ENCODE assay signal across 8 cellular contexts in the genomic region with DNA sequence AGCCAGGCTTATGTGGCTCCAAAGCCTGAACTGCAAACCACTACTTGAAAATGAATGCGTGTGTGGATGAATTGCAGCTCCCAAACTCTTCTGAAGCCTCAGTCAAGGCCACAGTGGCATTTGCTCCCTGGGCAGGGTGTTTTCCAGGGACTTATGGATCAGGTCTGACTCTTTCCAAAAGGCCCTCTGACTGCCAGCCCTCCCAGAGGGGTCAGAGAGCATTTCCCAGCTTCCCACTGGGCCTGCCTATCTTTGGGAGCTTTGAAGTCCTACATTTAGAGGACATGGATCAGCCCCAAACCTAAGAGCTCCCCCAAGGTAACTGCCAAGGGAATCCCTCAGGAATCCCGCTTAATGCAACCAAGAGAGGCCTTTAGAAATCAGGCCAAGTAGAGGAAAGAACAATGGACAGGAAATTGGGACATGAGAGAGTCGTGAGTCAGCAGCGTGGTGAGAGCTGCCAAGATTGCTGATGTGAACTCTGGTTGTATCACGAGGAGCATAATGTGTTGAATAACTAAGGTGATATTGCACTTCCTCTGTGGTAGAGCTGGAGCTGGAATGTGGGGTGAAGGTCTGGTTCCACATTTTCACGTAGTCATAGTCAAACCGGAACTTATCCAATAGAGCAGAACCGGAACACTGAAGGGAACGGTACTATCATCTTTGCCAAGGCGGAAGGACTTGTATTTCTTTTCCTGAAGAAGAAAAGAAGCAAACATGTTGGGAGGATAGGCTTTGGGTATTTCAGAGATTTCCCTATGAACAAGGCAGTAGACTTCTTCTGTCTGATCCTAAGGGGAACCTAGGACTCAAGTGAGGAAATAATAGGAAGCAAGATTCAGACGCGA.
A peak's percentile ranks its signal among the peaks of the same experiment; 100 is the strongest.
DNase-seq lines count a peak whose midpoint lies in the region; ATAC-seq and TF ChIP-seq lines count a peak whose summit lies in the region.

No MANE protein-coding gene starts in this region.

- H3K27ac ChIP-seq in coronary artery: peak overlapping the region; percentile 35 to 82
- H3K27ac ChIP-seq in vagina: peak overlapping the region; percentile 74

- peak; percentile 58 for DNase-seq in NCI-H510A treated with DMSO at 0.1 percent for 48 hours (lab: John Stamatoyannopoulos, UW)
- DNase-seq in NCI-H510A (lab: John Stamatoyannopoulos, UW): no peak
- peak; percentile 89 for DNase-seq in OCI-M1 (lab: John Stamatoyannopoulos, UW)
- DNase-seq in coronary artery (ENCODE audit: low spot score): no peak
- DNase-seq in memory B cell (ENCODE audit: low spot score in 2 of 2): no peak
- no peak for DNase-seq in vagina (ENCODE audit: extremely low spot score in 2 of 2)

- H3K4me3 Mint-ChIP-seq in memory B cell: no peak overlapping the region

- H3K36me3 ChIP-seq in vagina: no peaks in the 10 kb centered on the region

- H3K27me3 Mint-ChIP-seq in memory B cell: peaks cover 1% of the 10 kb centered on the region

- H3K27ac Mint-ChIP-seq in memory B cell: peak overlapping the region; percentile 62

- intact Hi-C loops in vagina (cut with DNase I): loop anchor here (10.0 kb wide), 1 partner anchor 68 kb away; no protein-coding TSS in a partner anchor

- no peaks in the 10 kb centered on the region for H3K9me3 Mint-ChIP-seq in memory B cell

- H3K9me3 ChIP-seq in vagina: no peaks in the 10 kb centered on the region

- H3K4me3 ChIP-seq in coronary artery: no peak overlapping the region
- no peak overlapping the region for H3K4me3 ChIP-seq in vagina

- peaks cover 66% of the 10 kb centered on the region for H3K4me1 ChIP-seq in vagina

- peak; percentile 61 for ATAC-seq in memory B cell (ENCODE audit: low read depth)
- ATAC-seq in GM21786 (IDR thresholded peaks at IDR 0.05; ENCODE audit: unreplicated experiment): no peak
- no peak for ATAC-seq in HG03469 (IDR thresholded peaks at IDR 0.05; ENCODE audit: unreplicated experiment)

- H3K4me1 Mint-ChIP-seq in memory B cell: peaks cover 12% of the 10 kb centered on the region

- no peak for TF ChIP-seq CTCF in coronary artery (IDR thresholded peaks at IDR 0.05)
- TF ChIP-seq CTCF in vagina (IDR thresholded peaks at IDR 0.05): no peak

- TF ChIP-seq POLR2A in vagina (IDR thresholded peaks at IDR 0.05): no peak

- H3K27me3 ChIP-seq in vagina: no peaks in the 10 kb centered on the region

- H3K36me3 Mint-ChIP-seq in memory B cell: no peaks in the 10 kb centered on the region

Comparison
In these comparisons a context has a peak if more than half of its experiments do, and no peak if none do; other contexts are left out.
1. DNase-seq: peak in NCI-H510A treated with DMSO at 0.1 percent for 48 hours (single experiment) and OCI-M1 (single experiment); none in NCI-H510A (single experiment), coronary artery (single experiment), memory B cell (0 of 2) and vagina (0 of 2).